2 cellular contexts compared by ENCODE assay signal in genomic region chr3:194082596-194083220, GRCh38.
TF ChIP-seq lines count a peak whose summit lies in the region.

No MANE protein-coding gene starts in this region.

TF ChIP-seq in HEK293, 187 proteins besides CTCF, POLR2A, EP300 and RAD21 (continued from another document):
- TF ChIP-seq, protein P1, sequence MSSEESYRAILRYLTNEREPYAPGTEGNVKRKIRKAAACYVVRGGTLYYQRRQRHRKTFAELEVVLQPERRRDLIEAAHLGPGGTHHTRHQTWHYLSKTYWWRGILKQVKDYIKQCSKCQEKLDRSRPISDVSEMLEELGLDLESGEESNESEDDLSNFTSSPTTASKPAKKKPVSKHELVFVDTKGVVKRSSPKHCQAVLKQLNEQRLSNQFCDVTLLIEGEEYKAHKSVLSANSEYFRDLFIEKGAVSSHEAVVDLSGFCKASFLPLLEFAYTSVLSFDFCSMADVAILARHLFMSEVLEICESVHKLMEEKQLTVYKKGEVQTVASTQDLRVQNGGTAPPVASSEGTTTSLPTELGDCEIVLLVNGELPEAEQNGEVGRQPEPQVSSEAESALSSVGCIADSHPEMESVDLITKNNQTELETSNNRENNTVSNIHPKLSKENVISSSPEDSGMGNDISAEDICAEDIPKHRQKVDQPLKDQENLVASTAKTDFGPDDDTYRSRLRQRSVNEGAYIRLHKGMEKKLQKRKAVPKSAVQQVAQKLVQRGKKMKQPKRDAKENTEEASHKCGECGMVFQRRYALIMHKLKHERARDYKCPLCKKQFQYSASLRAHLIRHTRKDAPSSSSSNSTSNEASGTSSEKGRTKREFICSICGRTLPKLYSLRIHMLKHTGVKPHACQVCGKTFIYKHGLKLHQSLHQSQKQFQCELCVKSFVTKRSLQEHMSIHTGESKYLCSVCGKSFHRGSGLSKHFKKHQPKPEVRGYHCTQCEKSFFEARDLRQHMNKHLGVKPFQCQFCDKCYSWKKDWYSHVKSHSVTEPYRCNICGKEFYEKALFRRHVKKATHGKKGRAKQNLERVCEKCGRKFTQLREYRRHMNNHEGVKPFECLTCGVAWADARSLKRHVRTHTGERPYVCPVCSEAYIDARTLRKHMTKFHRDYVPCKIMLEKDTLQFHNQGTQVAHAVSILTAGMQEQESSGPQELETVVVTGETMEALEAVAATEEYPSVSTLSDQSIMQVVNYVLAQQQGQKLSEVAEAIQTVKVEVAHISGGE (tag by site-specific recombination; conservative IDR thresholded peaks at IDR 0.05; ENCODE audit: low read depth): no peak
- TF ChIP-seq ZNF514 (tag by site-specific recombination; IDR thresholded peaks at IDR 0.05) (no peak), ZNF184 (tag by site-specific recombination; IDR thresholded peaks at IDR 0.05) (no peak), HOXC10 (CRISPR knock-in tag; IDR thresholded peaks at IDR 0.05) (no peak), ZNF544 (tag by site-specific recombination; IDR thresholded peaks at IDR 0.05) (no peak), SP7 (tag by site-specific recombination; IDR thresholded peaks at IDR 0.05) (0 out of 2 replicates have a peak, but pooled peaks have one; percentile 30), REST (tag by site-specific recombination; IDR thresholded peaks at IDR 0.05) (no peak)
TF ChIP-seq in HEK293: peak in this region for 1.

TF ChIP-seq in H1, 55 proteins besides CTCF, POLR2A, EP300 and RAD21 (continued from another document):
- TF ChIP-seq, protein P2, sequence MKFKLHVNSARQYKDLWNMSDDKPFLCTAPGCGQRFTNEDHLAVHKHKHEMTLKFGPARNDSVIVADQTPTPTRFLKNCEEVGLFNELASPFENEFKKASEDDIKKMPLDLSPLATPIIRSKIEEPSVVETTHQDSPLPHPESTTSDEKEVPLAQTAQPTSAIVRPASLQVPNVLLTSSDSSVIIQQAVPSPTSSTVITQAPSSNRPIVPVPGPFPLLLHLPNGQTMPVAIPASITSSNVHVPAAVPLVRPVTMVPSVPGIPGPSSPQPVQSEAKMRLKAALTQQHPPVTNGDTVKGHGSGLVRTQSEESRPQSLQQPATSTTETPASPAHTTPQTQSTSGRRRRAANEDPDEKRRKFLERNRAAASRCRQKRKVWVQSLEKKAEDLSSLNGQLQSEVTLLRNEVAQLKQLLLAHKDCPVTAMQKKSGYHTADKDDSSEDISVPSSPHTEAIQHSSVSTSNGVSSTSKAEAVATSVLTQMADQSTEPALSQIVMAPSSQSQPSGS (IDR thresholded peaks at IDR 0.05; ENCODE audit: low read length): no peak
- TF ChIP-seq, protein P3, sequence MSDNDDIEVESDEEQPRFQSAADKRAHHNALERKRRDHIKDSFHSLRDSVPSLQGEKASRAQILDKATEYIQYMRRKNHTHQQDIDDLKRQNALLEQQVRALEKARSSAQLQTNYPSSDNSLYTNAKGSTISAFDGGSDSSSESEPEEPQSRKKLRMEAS (IDR thresholded peaks at IDR 0.05): no peak
